17 cellular contexts compared by ENCODE assay signal in the genomic region with DNA sequence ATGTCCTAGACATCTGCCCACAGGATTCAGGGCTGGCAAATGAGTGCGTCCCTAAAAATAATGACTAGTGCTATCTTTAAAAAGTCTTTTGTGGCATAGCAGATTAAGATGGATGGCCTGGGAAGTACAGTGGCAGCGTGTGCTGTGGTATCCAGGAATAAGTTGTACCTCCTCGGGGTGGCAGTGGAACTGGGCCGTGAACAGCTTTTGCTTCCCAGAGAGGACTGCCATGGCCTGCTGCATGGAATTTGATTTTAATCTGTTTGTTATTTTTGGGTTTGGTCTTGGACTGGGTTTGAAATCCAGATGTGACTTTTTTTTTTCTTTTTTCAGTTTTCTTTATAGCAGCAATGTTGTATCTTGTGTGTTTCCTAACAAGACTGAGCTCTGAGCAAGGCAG.
DNase-seq lines count a peak whose midpoint lies in the region; ATAC-seq and TF ChIP-seq lines count a peak whose summit lies in the region.
"Had no signal": no experiment of that assay in that cellular context is flagged by ENCODE, and none has a peak within 500 bp of the region (broad histone marks: within the 10 kb centered on the region; RNA-seq: fewer than 3 reads in every experiment).

No MANE protein-coding gene starts in this region.

- peaks cover 11% of the 10 kb centered on the region for H3K36me3 Mint-ChIP-seq in WTC11
- H3K36me3 Mint-ChIP-seq: CD8-positive, alpha-beta T cell had no signal

- no peak overlapping the region for H3K4me3 ChIP-seq in adipocyte (ENCODE audit: low read length)
- H3K4me3 ChIP-seq in left ventricle myocardium inferior: no peak overlapping the region
- no peak overlapping the region for H3K4me3 ChIP-seq in SJCRH30
- H3K4me3 ChIP-seq: SJSA1 had no signal

- intact Hi-C loops in left ventricle myocardium inferior (cut with micrococcal nuclease) (no loop called here), posterior vena cava (cut with DNase I) (no loop called here)

- TF ChIP-seq CTCF in left ventricle myocardium inferior (IDR thresholded peaks at IDR 0.05; ENCODE audit: borderline replicate concordance) (no peak), WTC11 (IDR thresholded peaks at IDR 0.05) (no peak)

- H3K36me3 ChIP-seq in adipocyte (ENCODE audit: control insufficient read depth, insufficient read depth, low read length, severe bottlenecking): peaks cover 11% of the 10 kb centered on the region
- peaks cover 15% of the 10 kb centered on the region for H3K36me3 ChIP-seq in left ventricle myocardium inferior
- H3K36me3 ChIP-seq in SJCRH30: no peaks in the 10 kb centered on the region
- H3K36me3 ChIP-seq: SJSA1 had no signal

- DNase-seq in AG20443 (ENCODE audit: low spot score) (peak; percentile 43), adipocyte (ENCODE audit: low read depth) (peak; percentile 54), left ventricle myocardium inferior (no peak), posterior vena cava (ENCODE audit: low spot score) (peak; percentile 20), WTC11 (ENCODE audit: low spot score) (no peak), foreskin melanocyte (no peak), NCI-H2107 (lab: John Stamatoyannopoulos, UW) (no peak), SJCRH30 (no peak)
- DNase-seq: CD8-positive, alpha-beta T cell; DMS79 treated with DMSO at 0.1 percent for 48 hours; Karpas-422; MM.1S; NCI-H1105; NCI-H187; NCI-H510A treated with DMSO at 0.1 percent for 48 hours had no signal

- ATAC-seq in WTC11: no peak
- ATAC-seq: CD8-positive, alpha-beta T cell had no signal

- no peaks in the 10 kb centered on the region for H3K4me1 ChIP-seq in adipocyte (ENCODE audit: control insufficient read depth, insufficient read depth, low read length)
- peaks cover 42% of the 10 kb centered on the region for H3K4me1 ChIP-seq in left ventricle myocardium inferior
- H3K4me1 ChIP-seq in SJCRH30: no peaks in the 10 kb centered on the region
- H3K4me1 ChIP-seq: SJSA1 had no signal

- no peak overlapping the region for H3K4me3 Mint-ChIP-seq in WTC11
- H3K4me3 Mint-ChIP-seq: B cell; CD8-positive, alpha-beta T cell had no signal

- H3K27me3 Mint-ChIP-seq in WTC11 (ENCODE audit: low read depth): peaks cover 3% of the 10 kb centered on the region; the same call in 1 of the 2 replicates
- H3K27me3 Mint-ChIP-seq: B cell had no signal

- no peaks in the 10 kb centered on the region for H3K9me3 ChIP-seq in adipocyte (ENCODE audit: control insufficient read depth, low read length)
- H3K9me3 ChIP-seq in left ventricle myocardium inferior (replicated peaks): no peaks in the 10 kb centered on the region
- H3K9me3 ChIP-seq in SJCRH30 (replicated peaks): no peaks in the 10 kb centered on the region
- H3K9me3 ChIP-seq: SJSA1 had no signal

- H3K27ac Mint-ChIP-seq in WTC11: no peak overlapping the region
- H3K27ac Mint-ChIP-seq: CD8-positive, alpha-beta T cell had no signal

- POLR2A ChIA-PET in WTC11 (lab: Charles Lee): interaction anchor here (1.3 kb wide), 1 partner anchor 25 kb away, joined by 3 read pairs; no protein-coding TSS in a partner anchor

- peak overlapping the region; percentile 73 for H3K27ac ChIP-seq in left ventricle myocardium inferior (replicated peaks)
- no peak overlapping the region for H3K27ac ChIP-seq in SJCRH30
- H3K27ac ChIP-seq: SJSA1 had no signal

- peaks cover 41% of the 10 kb centered on the region for H3K4me1 Mint-ChIP-seq in WTC11

- no peak overlapping the region for H3K9ac ChIP-seq in adipocyte (ENCODE audit: low read length)

- H3K9me3 Mint-ChIP-seq in WTC11: peaks cover 10% of the 10 kb centered on the region
- H3K9me3 Mint-ChIP-seq: CD8-positive, alpha-beta T cell had no signal

- H3K27me3 ChIP-seq in adipocyte (replicated peaks; ENCODE audit: control insufficient read depth, insufficient read depth, low read length): no peaks in the 10 kb centered on the region
- no peaks in the 10 kb centered on the region for H3K27me3 ChIP-seq in left ventricle myocardium inferior (ENCODE audit: low read depth)
- H3K27me3 ChIP-seq in SJCRH30: no peaks in the 10 kb centered on the region
- H3K27me3 ChIP-seq: SJSA1 had no signal

- CTCF ChIA-PET in WTC11 (lab: Charles Lee): no interaction called here

TF ChIP-seq in WTC11, 78 proteins besides CTCF, POLR2A, EP300 and RAD21 (continues in another document):
- TF ChIP-seq NR3C1 (CRISPR knock-in tag; conservative IDR thresholded peaks at IDR 0.05; ENCODE audit: low read depth) (no peak), GABPB1 (CRISPR knock-in tag; IDR thresholded peaks at IDR 0.05) (no peak), FOXP1 (CRISPR knock-in tag; IDR thresholded peaks at IDR 0.05; ENCODE audit: borderline replicate concordance) (no peak), RELA (CRISPR knock-in tag; IDR thresholded peaks at IDR 0.05; ENCODE audit: borderline replicate concordance) (no peak), FOXK1 (CRISPR knock-in tag; IDR thresholded peaks at IDR 0.05) (no peak)
- TF ChIP-seq, protein P1, sequence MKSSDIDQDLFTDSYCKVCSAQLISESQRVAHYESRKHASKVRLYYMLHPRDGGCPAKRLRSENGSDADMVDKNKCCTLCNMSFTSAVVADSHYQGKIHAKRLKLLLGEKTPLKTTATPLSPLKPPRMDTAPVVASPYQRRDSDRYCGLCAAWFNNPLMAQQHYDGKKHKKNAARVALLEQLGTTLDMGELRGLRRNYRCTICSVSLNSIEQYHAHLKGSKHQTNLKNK (CRISPR knock-in tag; IDR thresholded peaks at IDR 0.05): no peak
- TF ChIP-seq, protein P2, sequence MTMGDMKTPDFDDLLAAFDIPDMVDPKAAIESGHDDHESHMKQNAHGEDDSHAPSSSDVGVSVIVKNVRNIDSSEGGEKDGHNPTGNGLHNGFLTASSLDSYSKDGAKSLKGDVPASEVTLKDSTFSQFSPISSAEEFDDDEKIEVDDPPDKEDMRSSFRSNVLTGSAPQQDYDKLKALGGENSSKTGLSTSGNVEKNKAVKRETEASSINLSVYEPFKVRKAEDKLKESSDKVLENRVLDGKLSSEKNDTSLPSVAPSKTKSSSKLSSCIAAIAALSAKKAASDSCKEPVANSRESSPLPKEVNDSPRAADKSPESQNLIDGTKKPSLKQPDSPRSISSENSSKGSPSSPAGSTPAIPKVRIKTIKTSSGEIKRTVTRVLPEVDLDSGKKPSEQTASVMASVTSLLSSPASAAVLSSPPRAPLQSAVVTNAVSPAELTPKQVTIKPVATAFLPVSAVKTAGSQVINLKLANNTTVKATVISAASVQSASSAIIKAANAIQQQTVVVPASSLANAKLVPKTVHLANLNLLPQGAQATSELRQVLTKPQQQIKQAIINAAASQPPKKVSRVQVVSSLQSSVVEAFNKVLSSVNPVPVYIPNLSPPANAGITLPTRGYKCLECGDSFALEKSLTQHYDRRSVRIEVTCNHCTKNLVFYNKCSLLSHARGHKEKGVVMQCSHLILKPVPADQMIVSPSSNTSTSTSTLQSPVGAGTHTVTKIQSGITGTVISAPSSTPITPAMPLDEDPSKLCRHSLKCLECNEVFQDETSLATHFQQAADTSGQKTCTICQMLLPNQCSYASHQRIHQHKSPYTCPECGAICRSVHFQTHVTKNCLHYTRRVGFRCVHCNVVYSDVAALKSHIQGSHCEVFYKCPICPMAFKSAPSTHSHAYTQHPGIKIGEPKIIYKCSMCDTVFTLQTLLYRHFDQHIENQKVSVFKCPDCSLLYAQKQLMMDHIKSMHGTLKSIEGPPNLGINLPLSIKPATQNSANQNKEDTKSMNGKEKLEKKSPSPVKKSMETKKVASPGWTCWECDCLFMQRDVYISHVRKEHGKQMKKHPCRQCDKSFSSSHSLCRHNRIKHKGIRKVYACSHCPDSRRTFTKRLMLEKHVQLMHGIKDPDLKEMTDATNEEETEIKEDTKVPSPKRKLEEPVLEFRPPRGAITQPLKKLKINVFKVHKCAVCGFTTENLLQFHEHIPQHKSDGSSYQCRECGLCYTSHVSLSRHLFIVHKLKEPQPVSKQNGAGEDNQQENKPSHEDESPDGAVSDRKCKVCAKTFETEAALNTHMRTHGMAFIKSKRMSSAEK (CRISPR knock-in tag; IDR thresholded peaks at IDR 0.05; ENCODE audit: borderline replicate concordance): no peak
- TF ChIP-seq, protein P3, sequence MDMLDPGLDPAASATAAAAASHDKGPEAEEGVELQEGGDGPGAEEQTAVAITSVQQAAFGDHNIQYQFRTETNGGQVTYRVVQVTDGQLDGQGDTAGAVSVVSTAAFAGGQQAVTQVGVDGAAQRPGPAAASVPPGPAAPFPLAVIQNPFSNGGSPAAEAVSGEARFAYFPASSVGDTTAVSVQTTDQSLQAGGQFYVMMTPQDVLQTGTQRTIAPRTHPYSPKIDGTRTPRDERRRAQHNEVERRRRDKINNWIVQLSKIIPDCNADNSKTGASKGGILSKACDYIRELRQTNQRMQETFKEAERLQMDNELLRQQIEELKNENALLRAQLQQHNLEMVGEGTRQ (CRISPR knock-in tag; IDR thresholded peaks at IDR 0.05): no peak
- TF ChIP-seq, protein P4, sequence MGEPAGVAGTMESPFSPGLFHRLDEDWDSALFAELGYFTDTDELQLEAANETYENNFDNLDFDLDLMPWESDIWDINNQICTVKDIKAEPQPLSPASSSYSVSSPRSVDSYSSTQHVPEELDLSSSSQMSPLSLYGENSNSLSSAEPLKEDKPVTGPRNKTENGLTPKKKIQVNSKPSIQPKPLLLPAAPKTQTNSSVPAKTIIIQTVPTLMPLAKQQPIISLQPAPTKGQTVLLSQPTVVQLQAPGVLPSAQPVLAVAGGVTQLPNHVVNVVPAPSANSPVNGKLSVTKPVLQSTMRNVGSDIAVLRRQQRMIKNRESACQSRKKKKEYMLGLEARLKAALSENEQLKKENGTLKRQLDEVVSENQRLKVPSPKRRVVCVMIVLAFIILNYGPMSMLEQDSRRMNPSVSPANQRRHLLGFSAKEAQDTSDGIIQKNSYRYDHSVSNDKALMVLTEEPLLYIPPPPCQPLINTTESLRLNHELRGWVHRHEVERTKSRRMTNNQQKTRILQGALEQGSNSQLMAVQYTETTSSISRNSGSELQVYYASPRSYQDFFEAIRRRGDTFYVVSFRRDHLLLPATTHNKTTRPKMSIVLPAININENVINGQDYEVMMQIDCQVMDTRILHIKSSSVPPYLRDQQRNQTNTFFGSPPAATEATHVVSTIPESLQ (CRISPR knock-in tag; IDR thresholded peaks at IDR 0.05): no peak

Comparison
In these comparisons a context has a peak if more than half of its experiments do, and no peak if none do; other contexts are left out.
1. DNase-seq: peak in AG20443 (single experiment), adipocyte (single experiment) and posterior vena cava (single experiment); none in left ventricle myocardium inferior (single experiment), WTC11 (single experiment), foreskin melanocyte (single experiment), NCI-H2107 (single experiment) and SJCRH30 (0 of 2).